In the genomic region with DNA sequence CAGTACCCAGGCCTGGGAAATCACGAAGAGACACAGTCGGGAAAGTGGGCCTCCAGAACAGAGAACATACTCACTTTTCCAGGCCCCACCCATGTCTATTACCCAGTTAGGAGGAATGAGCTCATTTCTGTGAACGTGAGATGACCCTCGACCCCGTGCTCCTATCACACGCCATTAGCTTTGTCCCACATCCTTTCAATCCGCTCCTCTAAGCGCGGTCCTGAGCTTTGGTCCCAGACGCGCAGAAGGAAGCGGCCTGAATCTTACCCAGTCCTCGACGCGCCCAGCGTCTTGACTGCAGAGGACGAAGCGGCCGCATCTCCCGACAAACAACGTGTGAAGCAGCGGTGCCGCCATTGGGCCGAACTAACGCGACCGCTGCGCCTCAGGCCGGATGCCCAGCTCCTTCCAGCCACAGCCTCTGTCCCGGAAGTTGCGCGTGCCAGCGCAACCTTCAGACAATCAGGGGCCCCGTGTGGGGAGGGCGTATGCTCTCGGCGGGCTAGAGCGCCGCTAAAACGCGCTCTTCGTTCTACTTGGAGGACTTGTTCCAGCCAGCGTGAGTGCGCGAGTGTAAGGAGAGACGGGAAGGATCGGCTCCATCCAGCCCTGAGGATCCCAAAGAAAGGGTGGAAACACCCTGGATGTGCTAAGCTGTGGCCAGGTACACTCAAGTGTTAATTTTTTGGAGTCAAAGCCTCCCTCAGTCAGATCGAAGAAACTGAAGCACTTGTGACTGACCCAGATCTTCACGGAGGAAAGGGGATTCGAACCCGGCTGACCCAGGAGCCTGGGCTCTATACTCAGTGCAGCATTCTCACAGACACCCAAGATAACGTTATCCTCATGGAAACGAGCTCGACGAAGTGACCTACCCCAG, we compare ENCODE assay signal across 8 cellular contexts. TPM values are rescaled to one million over a fixed set of nuclear protein-coding genes. Genes with fewer than 3 reads are reported as not detected.
DNase-seq lines count a peak whose midpoint lies in the region; ATAC-seq, FAIRE-seq and TF ChIP-seq lines count a peak whose summit lies in the region.
"Not testable (repeated sequence)": the region's sequence is repeated elsewhere in the genome, so short reads cannot be mapped to it uniquely, and the experiment has no call there.

No MANE protein-coding gene starts in this region.

- peak; percentile 88 for ATAC-seq in GM19468 (IDR thresholded peaks at IDR 0.05; ENCODE audit: extremely low read depth, unreplicated experiment)

- not testable (repeated sequence) for H3K36me3 ChIP-seq in endothelial cell of umbilical vein (ENCODE audit: control insufficient read depth in 2 of 2, extremely low read depth in 1 of 2, insufficient read depth in 2 of 2, low read length in 2 of 2)

- H3K4me1 ChIP-seq in endothelial cell of umbilical vein (ENCODE audit: control insufficient read depth, extremely low read depth, insufficient read depth, low read length) = not testable (repeated sequence)

- POLR2A ChIA-PET in endothelial cell of umbilical vein (lab: Charles Lee) = not testable (repeated sequence)

- peak overlapping the region; percentile 36 for H3K9ac ChIP-seq in endothelial cell of umbilical vein (replicated peaks; ENCODE audit: extremely low read depth, insufficient read depth, low read length)

- H4K20me1 ChIP-seq in endothelial cell of umbilical vein (replicated peaks; ENCODE audit: control insufficient read depth, extremely low read depth, insufficient read depth, low read length) = not testable (repeated sequence)

- peak overlapping the region; percentile 64 for H3K27ac ChIP-seq in endothelial cell of umbilical vein (ENCODE audit: insufficient read depth, low read depth, low read length)

- not testable (repeated sequence) for H3K79me2 ChIP-seq in endothelial cell of umbilical vein (ENCODE audit: control insufficient read depth, insufficient read depth, low read length)

- not testable (repeated sequence) for H3K27me3 Mint-ChIP-seq in mesothelial cell of epicardium (ENCODE audit: low read depth)

- CTCF ChIA-PET in endothelial cell of umbilical vein (lab: Charles Lee) = interaction anchor here (1.3 to 2.9 kb wide), 3 partner anchors 18 to 368 kb away, joined by 3 to 7 read pairs (median 4); no protein-coding TSS in a partner anchor

- H3K4me1 Mint-ChIP-seq in mesothelial cell of epicardium = peaks cover 10% of the 10 kb centered on the region

- dilution Hi-C loops in endothelial cell of umbilical vein (cut with MboI; ENCODE audit: extremely low pct_ligation_motif_present, low sequenced_read_pairs) = not testable (repeated sequence)

- H3K27ac Mint-ChIP-seq in mesothelial cell of epicardium = peak overlapping the region; percentile 88

- peak overlapping the region; percentile 63 for H2AFZ ChIP-seq in endothelial cell of umbilical vein (ENCODE audit: low read depth, low read length)

- H3K4me3 ChIP-seq in endothelial cell of umbilical vein (replicated peaks in 1 of 3; ENCODE audit: insufficient read depth in 1 of 3, low read depth in 1 of 3, low read length in 3 of 3) = peak overlapping the region in 2 of 3 experiments; percentile 47 to 49

- H3K9me3 Mint-ChIP-seq in mesothelial cell of epicardium = not testable (repeated sequence)

- BruUV-seq in endothelial cell of umbilical vein (replicated peaks; lab: Mats Ljungman, UMichigan) = TSS peak; percentile 91

- intact Hi-C loops in endothelial cell of umbilical vein (cut with micrococcal nuclease) = not testable (repeated sequence)

- not testable (repeated sequence) for H3K36me3 Mint-ChIP-seq in mesothelial cell of epicardium

- not testable (repeated sequence) for H3K27me3 ChIP-seq in endothelial cell of umbilical vein (ENCODE audit: control insufficient read depth in 2 of 2, insufficient read depth in 2 of 2, low read length in 2 of 2)

- peak overlapping the region; percentile 76 for H3K4me3 Mint-ChIP-seq in mesothelial cell of epicardium

- H3K4me2 ChIP-seq in endothelial cell of umbilical vein (ENCODE audit: insufficient read depth, low read length) = peak overlapping the region; percentile 65

- not testable (repeated sequence) for H3K9me1 ChIP-seq in endothelial cell of umbilical vein (replicated peaks; ENCODE audit: control insufficient read depth, extremely low read depth, insufficient read depth, low read length)

- DNase-seq in CMK (ENCODE audit: low read depth) (peak; percentile 63), HS-27A (ENCODE audit: low read depth) (peak; percentile 23), endothelial cell of umbilical vein (ENCODE audit: low read depth, low spot score) (peak; percentile 86), mesothelial cell of epicardium (ENCODE audit: low spot score in 2 of 2, unreplicated experiment in 2 of 2) (peak; percentile 38 to 70)
- peak; percentile 73 for DNase-seq in NK-92 treated with Interleukin-12 subunit alpha and Interleukin-12 subunit beta, amount 100 ng/mL, for 24 hours (lab: John Stamatoyannopoulos, UW)
- peak; percentile 25 for DNase-seq in activated CD8-positive, alpha-beta memory T cell treated with anti-CD3 and anti-CD28 coated beads, Interleukin-2, amount 50 U/mL, for 24 hours (ENCODE audit: extremely low read depth)
- peak; percentile 44 to 60 (median 53) for DNase-seq in stimulated activated CD4-positive, alpha-beta T cell treated with anti-CD3 and anti-CD28 coated beads, TNF-alpha, amount 100 ng/mL, for 48 hours (ENCODE audit: low read depth in 3 of 3)

- TF ChIP-seq CTCF in endothelial cell of umbilical vein (IDR thresholded peaks at IDR 0.05; ENCODE audit: extremely low read depth in 1 of 2, insufficient read depth in 1 of 2, low read depth in 1 of 2, low read length in 2 of 2); mesothelial cell of epicardium (IDR thresholded peaks at IDR 0.05; ENCODE audit: unreplicated experiment): not testable (repeated sequence)

- not testable (repeated sequence) for FAIRE-seq in endothelial cell of umbilical vein (lab: Jason Lieb, UNC)

- TF ChIP-seq POLR2A in endothelial cell of umbilical vein (IDR thresholded peaks at IDR 0.05; ENCODE audit: low read depth, low read length) = not testable (repeated sequence)

- H3K9me3 ChIP-seq in endothelial cell of umbilical vein (replicated peaks; ENCODE audit: control insufficient read depth, insufficient read depth, low read length) = not testable (repeated sequence)

TF ChIP-seq in endothelial cell of umbilical vein, 7 proteins besides CTCF, POLR2A, EP300 and RAD21:
- TF ChIP-seq POLR2AphosphoS5 (IDR thresholded peaks at IDR 0.05; ENCODE audit: insufficient read depth, low read depth, low read length) = peak; percentile 82
- TF ChIP-seq, protein P1, sequence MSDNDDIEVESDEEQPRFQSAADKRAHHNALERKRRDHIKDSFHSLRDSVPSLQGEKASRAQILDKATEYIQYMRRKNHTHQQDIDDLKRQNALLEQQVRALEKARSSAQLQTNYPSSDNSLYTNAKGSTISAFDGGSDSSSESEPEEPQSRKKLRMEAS (IDR thresholded peaks at IDR 0.05; ENCODE audit: insufficient read depth, insufficient read length) = peak; percentile 56
- peak; percentile 20 for TF ChIP-seq MYC (IDR thresholded peaks at IDR 0.05; ENCODE audit: low read depth, low read length)

RNA-seq across cellular contexts. Expression of a gene that starts 37.3 kb away (rescaled TPM):
- total RNA-seq in endothelial cell of umbilical vein (225 and 282 TPM in 2 replicates), mesothelial cell of epicardium (251 to 269 TPM (median 260 TPM) in 3 replicates)
- polyA plus RNA-seq in endothelial cell of umbilical vein = 15.5 and 36.1 TPM in 2 replicates
- polyA plus RNA-seq in endothelial cell of umbilical vein (2011; cell fraction: cytosol; rRNA removed) = 16.1 and 18.8 TPM in 2 replicates
- 274 and 291 TPM in 2 replicates for polyA plus RNA-seq in endothelial cell of umbilical vein (2011; cell fraction: nucleus; rRNA removed)
- polyA plus RNA-seq in endothelial cell of umbilical vein (2012) = 37.1 and 41.3 TPM in 2 replicates
- polyA minus RNA-seq in endothelial cell of umbilical vein = 218 and 266 TPM in 2 replicates
- polyA minus RNA-seq in endothelial cell of umbilical vein (2011; cell fraction: cytosol; rRNA and poly(A)+ RNA removed) = 27.2 TPM
- 225 and 363 TPM in 2 replicates for polyA minus RNA-seq in endothelial cell of umbilical vein (2011; cell fraction: nucleus; rRNA and poly(A)+ RNA removed)

Comparison
In these comparisons a context has a peak if more than half of its experiments do, and no peak if none do; other contexts are left out.
1. Peak in every context shown above with its lines: DNase-seq, ATAC-seq, H3K4me3 ChIP-seq and H3K27ac ChIP-seq.
2. DNase-seq: peak in every context shown above with its lines; median percentile 86 in endothelial cell of umbilical vein; 73 in NK-92 treated with Interleukin-12 subunit alpha and Interleukin-12 subunit beta, amount 100 ng/mL, for 24 hours; 63 in CMK; 54 in mesothelial cell of epicardium; 53 in stimulated activated CD4-positive, alpha-beta T cell treated with anti-CD3 and anti-CD28 coated beads, TNF-alpha, amount 100 ng/mL, for 48 hours; 25 in activated CD8-positive, alpha-beta memory T cell treated with anti-CD3 and anti-CD28 coated beads, Interleukin-2, amount 50 U/mL, for 24 hours; 23 in HS-27A.